ENCODE assay signal across 15 cellular contexts in genomic region chr2:121004950-121005349, GRCh38.
DNase-seq lines count a peak whose midpoint lies in the region; ATAC-seq and TF ChIP-seq lines count a peak whose summit lies in the region.
"Had no signal": no experiment of that assay in that cellular context is flagged by ENCODE, and none has a peak within 500 bp of the region (broad histone marks: within the 10 kb centered on the region; RNA-seq: fewer than 3 reads in every experiment).

No MANE protein-coding gene starts in this region.

- H3K36me3 ChIP-seq in PC-3 (ENCODE audit: low read depth, low read length) = no peaks in the 10 kb centered on the region
- H3K36me3 ChIP-seq in H7 (replicated peaks; ENCODE audit: control insufficient read depth, insufficient read depth, low read length) = no peaks in the 10 kb centered on the region

- no peak overlapping the region for H2AFZ ChIP-seq in PC-3 (ENCODE audit: low read length)

- H3K4me1 ChIP-seq in PC-3 (ENCODE audit: insufficient read depth, low read length) = peaks cover 20% of the 10 kb centered on the region

- H3K27me3 ChIP-seq in PC-3 (ENCODE audit: low read length) = no peaks in the 10 kb centered on the region
- H3K27me3 ChIP-seq in H7 (ENCODE audit: control insufficient read depth, insufficient read depth, low read length) = peaks cover 2% of the 10 kb centered on the region

- CTCF ChIA-PET in PC-3 (lab: Charles Lee) = interaction anchor here (0.7 kb wide), 1 partner anchor 201 kb away, joined by 6 read pairs; no protein-coding TSS in a partner anchor

- no peak overlapping the region for H3K9ac ChIP-seq in PC-3 (ENCODE audit: low read length)

- no peak for TF ChIP-seq POLR2A in erythroblast (IDR thresholded peaks at IDR 0.05; ENCODE audit: low read length)

- H3K9me3 ChIP-seq in PC-3 (ENCODE audit: low read length) = no peaks in the 10 kb centered on the region

- no TSS peak for BruUV-seq in PC-3 (replicated peaks; lab: Mats Ljungman, UMichigan)

- H3F3A ChIP-seq in PC-3 (ENCODE audit: low read length, unreplicated experiment) = no peaks in the 10 kb centered on the region

- POLR2A ChIA-PET in PC-3 (lab: Charles Lee; ENCODE audit: unreplicated experiment) = no interaction called here

- H3K4me3 ChIP-seq in PC-3 (ENCODE audit: low read length) (no peak overlapping the region), epithelial cell of esophagus (ENCODE audit: low read length) (no peak overlapping the region), H7 (ENCODE audit: insufficient read depth, low read depth, low read length) (no peak overlapping the region)

- H3K27ac ChIP-seq in PC-3 (ENCODE audit: low read length) = no peak overlapping the region
- H3K27ac ChIP-seq: 22Rv1 had no signal

- no peaks in the 10 kb centered on the region for H3K9me2 ChIP-seq in PC-3 (replicated peaks; ENCODE audit: low read length)

- no peaks in the 10 kb centered on the region for H4K20me1 ChIP-seq in PC-3 (ENCODE audit: low read length)

- H3K79me2 ChIP-seq in PC-3 (ENCODE audit: low read length) = no peaks in the 10 kb centered on the region

- H3K4me2 ChIP-seq in PC-3 (ENCODE audit: low read length) = no peak overlapping the region

- no peak for TF ChIP-seq CTCF in PC-3 (conservative IDR thresholded peaks at IDR 0.05; ENCODE audit: low read depth, low read length)
- TF ChIP-seq CTCF in epithelial cell of esophagus (IDR thresholded peaks at IDR 0.05; ENCODE audit: insufficient read depth, low read depth, low read length, missing control alignments) = no peak

- peak; percentile 35; the same call in 1 of the 2 replicates for ATAC-seq in PC-3
- ATAC-seq in left lobe of liver = no peak
- ATAC-seq: Panc1 had no signal

- intact Hi-C loops in PC-3 (cut with micrococcal nuclease) = no loop called here

- peak; percentile 35 for DNase-seq in DMS79 treated with DMSO at 0.1 percent for 48 hours (lab: John Stamatoyannopoulos, UW)
- DNase-seq in DMS79 (lab: John Stamatoyannopoulos, UW) = no peak
- peak; percentile 32 for DNase-seq in PC-3
- peak; percentile 34 for DNase-seq in epithelial cell of esophagus (ENCODE audit: low read depth)
- peak; percentile 16 for DNase-seq in left lobe of liver (ENCODE audit: low spot score)
- DNase-seq in erythroblast (lab: John Stamatoyannopoulos, UW) = no peak
- DNase-seq in DMS153 treated with DMSO at 0.1 percent for 48 hours (lab: John Stamatoyannopoulos, UW; ENCODE audit: unreplicated experiment) = no peak
- no peak for DNase-seq in H7
- DNase-seq: CD8-positive, alpha-beta memory T cell; GOT3; NCI-H1930; NCI-H526; SHP77 treated with DMSO at 0.1 percent for 48 hours had no signal

Comparison
In these comparisons a context has a peak if more than half of its experiments do, and no peak if none do; other contexts are left out.
1. DNase-seq: peak in DMS79 treated with DMSO at 0.1 percent for 48 hours (single experiment), PC-3 (single experiment), epithelial cell of esophagus (single experiment) and left lobe of liver (single experiment); none in DMS79 (single experiment), erythroblast (0 of 2), DMS153 treated with DMSO at 0.1 percent for 48 hours (single experiment) and H7 (single experiment).